ENCODE assay signal across 12 cellular contexts in the genomic region with DNA sequence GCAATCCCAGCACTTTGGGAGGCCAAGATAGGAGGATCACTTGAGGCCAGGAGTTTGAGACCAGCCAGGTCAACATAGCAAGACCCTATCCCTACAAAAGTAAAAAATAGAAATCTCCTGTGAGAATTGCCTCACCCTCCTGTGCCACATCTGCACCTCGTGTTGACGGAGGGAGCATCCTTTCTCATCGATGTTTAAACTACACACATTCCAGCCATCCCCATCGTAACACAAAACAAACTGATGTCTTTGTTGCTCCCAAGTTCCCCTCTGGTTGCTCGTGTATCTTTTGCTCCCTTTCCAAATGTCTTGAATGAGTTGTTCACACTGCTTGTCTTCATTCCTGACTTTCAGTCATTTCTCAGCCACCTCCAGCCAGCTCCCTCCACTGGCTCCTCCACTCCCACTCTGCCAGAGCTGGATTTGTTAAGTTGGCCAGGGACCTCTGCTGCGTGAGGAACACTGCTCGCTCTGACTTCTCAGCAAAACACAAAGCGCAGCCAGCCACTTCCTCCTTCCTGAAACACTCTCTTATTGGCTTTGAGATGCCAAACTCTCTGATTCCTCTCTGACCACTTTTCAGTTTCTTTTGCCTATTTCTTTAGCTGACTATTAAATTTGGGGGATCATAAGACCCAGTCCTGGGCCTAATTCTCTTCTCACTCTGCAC. TPM values are rescaled to one million over a fixed set of nuclear protein-coding genes. Genes with fewer than 3 reads are reported as not detected.
DNase-seq lines count a peak whose midpoint lies in the region; ATAC-seq and TF ChIP-seq lines count a peak whose summit lies in the region.
"Had no signal": no experiment of that assay in that cellular context is flagged by ENCODE, and none has a peak within 500 bp of the region (broad histone marks: within the 10 kb centered on the region; RNA-seq: fewer than 3 reads in every experiment).

No MANE protein-coding gene starts in this region.

- peaks cover 0 to 6% (median under 1%) of the 10 kb centered on the region in 4 donors for H3K4me1 Mint-ChIP-seq in CD4-positive, CD25-positive, alpha-beta regulatory T cell
- H3K4me1 Mint-ChIP-seq in neural progenitor cell = no peaks in the 10 kb centered on the region

- no peak overlapping the region for H3K9ac ChIP-seq in Loucy (ENCODE audit: low read depth, low read length, poor library complexity, severe bottlenecking)
- H3K9ac ChIP-seq in neural progenitor cell = no peak overlapping the region

- H3F3A ChIP-seq in Loucy (ENCODE audit: low read depth) = no peaks in the 10 kb centered on the region
- H3F3A ChIP-seq in neural progenitor cell (ENCODE audit: low read depth) = no peaks in the 10 kb centered on the region

- peak in 1 of 3 donors; percentile 21 for DNase-seq in CD4-positive, CD25-positive, alpha-beta regulatory T cell
- DNase-seq in dermis blood vessel endothelial cell = peak; percentile 54
- no peak for DNase-seq in neural progenitor cell (ENCODE audit: low spot score)
- DNase-seq in stimulated activated naive CD4-positive, alpha-beta T cell treated with Interleukin-2 at 50 U/mL for 16 hours (lab: John Stamatoyannopoulos, UW) = no peak
- DNase-seq in BE2C = no peak
- DNase-seq: activated CD8-positive, alpha-beta memory T cell treated with anti-CD3 and anti-CD28 coated beads, Interleukin-2, amount 50 U/mL, for 48 hours; cortex of kidney; NCI-H187 treated with DMSO at 0.1 percent for 48 hours; SHP77 had no signal

- H3K4me3 ChIP-seq in CD4-positive, CD25-positive, alpha-beta regulatory T cell (ENCODE audit: low read depth, low read length) = no peak overlapping the region
- no peak overlapping the region for H3K4me3 ChIP-seq in Loucy (ENCODE audit: low read length, poor library complexity, severe bottlenecking)
- no peak overlapping the region for H3K4me3 ChIP-seq in neural progenitor cell
- no peak overlapping the region for H3K4me3 ChIP-seq in BE2C (ENCODE audit: low read depth, low read length)

- H3K36me3 ChIP-seq in CD4-positive, CD25-positive, alpha-beta regulatory T cell (ENCODE audit: control insufficient read depth, insufficient read depth, low read length) = no peaks in the 10 kb centered on the region
- no peaks in the 10 kb centered on the region for H3K36me3 ChIP-seq in Loucy (ENCODE audit: insufficient read depth, low read length)
- no peaks in the 10 kb centered on the region for H3K36me3 ChIP-seq in neural progenitor cell
- no peaks in the 10 kb centered on the region for H3K36me3 ChIP-seq in BE2C

- H3K9me3 ChIP-seq in CD4-positive, CD25-positive, alpha-beta regulatory T cell (ENCODE audit: control insufficient read depth in 2 of 2, low read length in 2 of 2) = no peaks in the 10 kb centered on the region
- H3K9me3 ChIP-seq in Loucy (ENCODE audit: insufficient read depth, low read depth, low read length) (no peaks in the 10 kb centered on the region), neural progenitor cell (ENCODE audit: low read depth) (no peaks in the 10 kb centered on the region), BE2C (no peaks in the 10 kb centered on the region)

- TF ChIP-seq CTCF in Loucy (conservative IDR thresholded peaks at IDR 0.05; ENCODE audit: low read length) (no peak), neural progenitor cell (IDR thresholded peaks at IDR 0.05) (no peak), BE2C (IDR thresholded peaks at IDR 0.05; ENCODE audit: low read depth, low read length) (no peak)

- H3K27me3 ChIP-seq in CD4-positive, CD25-positive, alpha-beta regulatory T cell (ENCODE audit: control insufficient read depth, insufficient read depth, low read length) = no peaks in the 10 kb centered on the region
- H3K27me3 ChIP-seq in Loucy (ENCODE audit: insufficient read depth, low read length, poor library complexity, severe bottlenecking) (no peaks in the 10 kb centered on the region), neural progenitor cell (no peaks in the 10 kb centered on the region), BE2C (no peaks in the 10 kb centered on the region)

- H3K79me2 ChIP-seq in Loucy (ENCODE audit: insufficient read depth, low read length) (no peaks in the 10 kb centered on the region), neural progenitor cell (ENCODE audit: low read depth) (no peaks in the 10 kb centered on the region)

- no peaks in the 10 kb centered on the region for H3K9me2 ChIP-seq in Loucy (replicated peaks; ENCODE audit: low read depth, low read length)

- H3K4me2 ChIP-seq in Loucy (ENCODE audit: low read depth, low read length, poor library complexity, severe bottlenecking) (no peak overlapping the region), neural progenitor cell (no peak overlapping the region)

- ATAC-seq in CD4-positive, CD25-positive, alpha-beta regulatory T cell (ENCODE audit: low read depth in 2 of 2) = no peak
- ATAC-seq in GM18870 (IDR thresholded peaks at IDR 0.05; ENCODE audit: unreplicated experiment) (no peak), HG03565 (IDR thresholded peaks at IDR 0.05; ENCODE audit: unreplicated experiment) (no peak)

- H3K27ac Mint-ChIP-seq in CD4-positive, CD25-positive, alpha-beta regulatory T cell = peak overlapping the region in 2 of 3 donors; percentile 54 to 83
- H3K27ac Mint-ChIP-seq in neural progenitor cell = peak overlapping the region; percentile 78

- no peaks in the 10 kb centered on the region for H4K20me1 ChIP-seq in Loucy (ENCODE audit: insufficient read depth, low read length, poor library complexity, severe bottlenecking)
- H4K20me1 ChIP-seq in neural progenitor cell (ENCODE audit: low read depth) = no peaks in the 10 kb centered on the region

- H3K9me3 Mint-ChIP-seq in CD4-positive, CD25-positive, alpha-beta regulatory T cell = peaks cover 0 to 2% (median 0%) of the 10 kb centered on the region in 7 donors
- peaks cover 3% of the 10 kb centered on the region for H3K9me3 Mint-ChIP-seq in neural progenitor cell

- H3K27ac ChIP-seq in CD4-positive, CD25-positive, alpha-beta regulatory T cell (ENCODE audit: insufficient read depth, low read length, poor library complexity, severe bottlenecking) = no peak overlapping the region
- H3K27ac ChIP-seq in neural progenitor cell = no peak overlapping the region

- no peaks in the 10 kb centered on the region for H3K4me1 ChIP-seq in CD4-positive, CD25-positive, alpha-beta regulatory T cell (ENCODE audit: control insufficient read depth, insufficient read depth, low read length, poor library complexity, severe bottlenecking)
- peaks cover 23% of the 10 kb centered on the region for H3K4me1 ChIP-seq in Loucy (ENCODE audit: insufficient read depth, low read length, poor library complexity, severe bottlenecking)
- no peaks in the 10 kb centered on the region for H3K4me1 ChIP-seq in neural progenitor cell
- H3K4me1 ChIP-seq in BE2C = 0 out of 2 replicates have a peak, but pooled peaks cover 6% of the 10 kb centered on the region

- H2AFZ ChIP-seq in Loucy (ENCODE audit: low read length) (peak overlapping the region; percentile 37), neural progenitor cell (replicated peaks) (peak overlapping the region; percentile 36)

- no peak overlapping the region for H3K4me3 Mint-ChIP-seq in CD4-positive, CD25-positive, alpha-beta regulatory T cell
- H3K4me3 Mint-ChIP-seq in neural progenitor cell = no peak overlapping the region

- no peaks in the 10 kb centered on the region for H3K27me3 Mint-ChIP-seq in CD4-positive, CD25-positive, alpha-beta regulatory T cell
- H3K27me3 Mint-ChIP-seq in neural progenitor cell (ENCODE audit: insufficient read depth, low read depth) = peaks cover 6% of the 10 kb centered on the region

- H3K36me3 Mint-ChIP-seq in CD4-positive, CD25-positive, alpha-beta regulatory T cell = no peaks in the 10 kb centered on the region
- peaks cover 2% of the 10 kb centered on the region for H3K36me3 Mint-ChIP-seq in neural progenitor cell

RNA-seq across cellular contexts. Expression of a gene that starts 53.6 kb away (rescaled TPM):
- 114 TPM for total RNA-seq in CD4-positive, CD25-positive, alpha-beta regulatory T cell
- 10 to 100 TPM in 3 of 4 donors, 1 to 10 TPM in 1; 8.6 to 17.5 (median 13.3) TPM for polyA plus RNA-seq in CD4-positive, CD25-positive, alpha-beta regulatory T cell
- total RNA-seq in dermis blood vessel endothelial cell (145 and 196 TPM in 2 replicates), neural progenitor cell (ENCODE audit: low replicate concordance) (105 and 113 TPM in 2 replicates)
- polyA plus RNA-seq in BE2C (2012; ENCODE audit: insufficient read depth, insufficient read length, low read depth) = 20.4 TPM
